Comparison of ENCODE assay signal across 38 cellular contexts in the genomic region with DNA sequence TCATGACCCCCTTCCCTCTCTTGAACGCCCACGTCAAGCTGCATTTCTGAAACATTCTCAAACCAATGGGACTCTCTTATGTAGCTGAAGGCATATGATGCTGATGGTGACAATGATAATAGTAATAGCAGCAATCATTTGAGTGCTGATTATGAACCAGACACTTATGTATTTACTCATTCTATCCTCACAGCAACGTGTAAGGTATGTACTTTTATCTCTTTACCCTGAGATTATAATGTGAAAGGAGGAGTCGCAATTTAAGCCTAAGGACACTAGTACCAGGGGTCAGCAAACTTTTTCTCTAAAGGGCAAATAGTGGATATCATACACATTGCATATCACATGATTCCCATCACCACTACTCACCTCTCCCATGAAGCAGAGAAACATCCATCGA.
"Had no signal": no experiment of that assay in that cellular context is flagged by ENCODE, and none has a peak within 500 bp of the region (broad histone marks: within the 10 kb centered on the region; RNA-seq: fewer than 3 reads in every experiment).

No MANE protein-coding gene starts in this region.

- H3K9me3 ChIP-seq: adrenal gland, ascending aorta, body of pancreas, breast epithelium had no signal

- H3K4me1 ChIP-seq: ascending aorta, body of pancreas, breast epithelium had no signal

- H3K4me3 Mint-ChIP-seq: activated naive CD4-positive, alpha-beta T cell treated with anti-CD3 and anti-CD28 coated beads for 36 hours; activated naive CD4-positive, alpha-beta T cell treated with anti-CD3 and anti-CD28 coated beads, Interleukin-2, amount 10 ng/mL, durations not matched to agents 7 days and 5 days; activated naive CD4-positive, alpha-beta T cell treated with anti-CD3 and anti-CD28 coated beads, Interleukin-2, amount 50 U/mL, for 24 hours; activated naive CD8-positive, alpha-beta T cell; activated naive CD8-positive, alpha-beta T cell treated with anti-CD3 and anti-CD28 coated beads for 36 hours; activated naive CD8-positive, alpha-beta T cell treated with anti-CD3 and anti-CD28 coated beads, Interleukin-2, amount 10 ng/mL, durations not matched to agents 7 days and 5 days; activated naive CD8-positive, alpha-beta T cell treated with anti-CD3 and anti-CD28 coated beads, Interleukin-2, amount 50 U/mL, for 24 hours; activated T-cell treated with anti-CD3 and anti-CD28 coated beads, Interleukin-2, amount 50 U/mL, for 24 hours; activated T-cell treated with anti-CD3 and anti-CD28 coated beads, Interleukin-2, amount 50 U/mL, for 4 hours; activated T-cell treated with anti-CD3 and anti-CD28 coated beads, Interleukin-2, amount 50 U/mL, for 72 hours; activated T-helper 1 cell treated with anti-CD3 and anti-CD28 coated beads, Interleukin-12 subunit alpha, Interleukin-12 subunit beta, Interleukin-2, Interleukin-4 antibody, amounts not matched to agents 30 ng/mL and 10 ng/mL and 1 ng/mL, durations not matched to agents 14 hours and 24 hours and 36 hours; activated T-helper 17 cell treated with anti-CD3 and anti-CD28 coated beads, Interleukin-2, amount 50 U/mL, for 72 hours; brain; central memory CD8-positive, alpha-beta T cell had no signal

- H3K27ac Mint-ChIP-seq: activated naive CD4-positive, alpha-beta T cell treated with anti-CD3 and anti-CD28 coated beads for 36 hours; activated naive CD4-positive, alpha-beta T cell treated with anti-CD3 and anti-CD28 coated beads, Interleukin-2, amount 10 ng/mL, durations not matched to agents 7 days and 5 days; activated naive CD4-positive, alpha-beta T cell treated with anti-CD3 and anti-CD28 coated beads, Interleukin-2, amount 50 U/mL, for 24 hours; activated naive CD4-positive, alpha-beta T cell treated with anti-CD3 and anti-CD28 coated beads, Interleukin-2, amount 50 U/mL, for 72 hours; activated naive CD8-positive, alpha-beta T cell; activated naive CD8-positive, alpha-beta T cell treated with anti-CD3 and anti-CD28 coated beads for 36 hours; activated naive CD8-positive, alpha-beta T cell treated with anti-CD3 and anti-CD28 coated beads, Interleukin-2, amount 10 ng/mL, durations not matched to agents 7 days and 5 days; activated naive CD8-positive, alpha-beta T cell treated with anti-CD3 and anti-CD28 coated beads, Interleukin-2, amount 50 U/mL, for 24 hours; activated T-cell treated with anti-CD3 and anti-CD28 coated beads, Interleukin-2, amount 50 U/mL, for 24 hours; activated T-cell treated with anti-CD3 and anti-CD28 coated beads, Interleukin-2, amount 50 U/mL, for 72 hours; activated T-helper 1 cell treated with anti-CD3 and anti-CD28 coated beads, Interleukin-12 subunit alpha, Interleukin-12 subunit beta, Interleukin-2, Interleukin-4 antibody, amounts not matched to agents 30 ng/mL and 10 ng/mL and 1 ng/mL, durations not matched to agents 14 hours and 24 hours and 36 hours; activated T-helper 17 cell treated with anti-CD3 and anti-CD28 coated beads, Interleukin-2, amount 50 U/mL, for 72 hours; activated T-helper 2 cell treated with anti-CD3 and anti-CD28 coated beads, Interferon-gamma antibody, Interleukin-2, Interleukin-4, amounts not matched to agents 10 μg/mL and 5 μg/mL and 100 μg/mL, durations not matched to agents 14 hours and 24 hours and 36 hours; brain had no signal

- H3K4me3 ChIP-seq: adrenal gland, ascending aorta, body of pancreas, breast epithelium, cardiac muscle cell had no signal

- H3K27me3 Mint-ChIP-seq: activated naive CD4-positive, alpha-beta T cell treated with anti-CD3 and anti-CD28 coated beads, Interleukin-2, amount 10 ng/mL, durations not matched to agents 7 days and 5 days; activated naive CD4-positive, alpha-beta T cell treated with anti-CD3 and anti-CD28 coated beads, Interleukin-2, amount 50 U/mL, for 24 hours; activated naive CD8-positive, alpha-beta T cell; activated naive CD8-positive, alpha-beta T cell treated with anti-CD3 and anti-CD28 coated beads for 36 hours; activated naive CD8-positive, alpha-beta T cell treated with anti-CD3 and anti-CD28 coated beads, Interleukin-2, amount 10 ng/mL, durations not matched to agents 7 days and 5 days; activated naive CD8-positive, alpha-beta T cell treated with anti-CD3 and anti-CD28 coated beads, Interleukin-2, amount 50 U/mL, for 24 hours; activated T-cell treated with anti-CD3 and anti-CD28 coated beads, Interleukin-2, amount 50 U/mL, for 24 hours; activated T-helper 17 cell treated with anti-CD3 and anti-CD28 coated beads, Interleukin-2, amount 50 U/mL, for 72 hours; brain; central memory CD8-positive, alpha-beta T cell had no signal

- H3K27me3 ChIP-seq: adrenal gland, ascending aorta, body of pancreas, brain microvascular endothelial cell, breast epithelium, cardiac muscle cell had no signal

- H3K9me3 Mint-ChIP-seq: activated naive CD4-positive, alpha-beta T cell treated with anti-CD3 and anti-CD28 coated beads for 36 hours; activated naive CD4-positive, alpha-beta T cell treated with anti-CD3 and anti-CD28 coated beads, Interleukin-2, amount 10 ng/mL, durations not matched to agents 7 days and 5 days; activated naive CD4-positive, alpha-beta T cell treated with anti-CD3 and anti-CD28 coated beads, Interleukin-2, amount 50 U/mL, for 24 hours; activated naive CD4-positive, alpha-beta T cell treated with anti-CD3 and anti-CD28 coated beads, Interleukin-2, amount 50 U/mL, for 72 hours; activated naive CD8-positive, alpha-beta T cell treated with anti-CD3 and anti-CD28 coated beads for 36 hours; activated naive CD8-positive, alpha-beta T cell treated with anti-CD3 and anti-CD28 coated beads, Interleukin-2, amount 10 ng/mL, durations not matched to agents 7 days and 5 days; activated naive CD8-positive, alpha-beta T cell treated with anti-CD3 and anti-CD28 coated beads, Interleukin-2, amount 50 U/mL, for 24 hours; activated T-cell treated with anti-CD3 and anti-CD28 coated beads, Interleukin-2, amount 50 U/mL, for 24 hours; activated T-cell treated with anti-CD3 and anti-CD28 coated beads, Interleukin-2, amount 50 U/mL, for 4 hours; activated T-cell treated with anti-CD3 and anti-CD28 coated beads, Interleukin-2, amount 50 U/mL, for 72 hours; activated T-helper 1 cell treated with anti-CD3 and anti-CD28 coated beads, Interleukin-12 subunit alpha, Interleukin-12 subunit beta, Interleukin-2, Interleukin-4 antibody, amounts not matched to agents 30 ng/mL and 10 ng/mL and 1 ng/mL, durations not matched to agents 14 hours and 24 hours and 36 hours; activated T-helper 17 cell treated with anti-CD3 and anti-CD28 coated beads, Interleukin-2, amount 50 U/mL, for 72 hours; activated T-helper 2 cell treated with anti-CD3 and anti-CD28 coated beads, Interferon-gamma antibody, Interleukin-2, Interleukin-4, amounts not matched to agents 10 μg/mL and 5 μg/mL and 100 μg/mL, durations not matched to agents 14 hours and 24 hours and 36 hours; brain; central memory CD8-positive, alpha-beta T cell had no signal

- H3K27ac ChIP-seq: adrenal gland, ascending aorta, body of pancreas, brain microvascular endothelial cell, breast epithelium, cardiac muscle cell had no signal

- DNase-seq: activated effector memory CD4-positive, alpha-beta T cell treated with anti-CD3 and anti-CD28 coated beads, Interleukin-2, amount 50 U/mL, for 16 hours; activated effector memory CD4-positive, alpha-beta T cell treated with Interleukin-2 at 50 U/mL for 16 hours; activated gamma-delta T cell; activated gamma-delta T cell treated with Interleukin-2 at 50 U/mL for 16 hours; activated naive CD4-positive, alpha-beta T cell; activated naive CD4-positive, alpha-beta T cell treated with anti-CD3 and anti-CD28 coated beads for 36 hours; activated naive CD4-positive, alpha-beta T cell treated with anti-CD3 and anti-CD28 coated beads, Interleukin-2, amount 10 ng/mL, durations not matched to agents 7 days and 5 days; activated naive CD4-positive, alpha-beta T cell treated with anti-CD3 and anti-CD28 coated beads, Interleukin-2, amount 50 U/mL, for 16 hours; activated naive CD4-positive, alpha-beta T cell treated with Interleukin-2 at 50 U/mL for 16 hours; activated naive CD8-positive, alpha-beta T cell treated with anti-CD3 and anti-CD28 coated beads for 36 hours; activated naive CD8-positive, alpha-beta T cell treated with anti-CD3 and anti-CD28 coated beads, Interleukin-2, amount 10 ng/mL, durations not matched to agents 7 days and 5 days; activated naive CD8-positive, alpha-beta T cell treated with anti-CD3 and anti-CD28 coated beads, Interleukin-2, amount 50 U/mL, for 24 hours; activated T-cell treated with anti-CD3 and anti-CD28 coated beads, Interleukin-2, amount 50 U/mL, for 1 hour; activated T-cell treated with anti-CD3 and anti-CD28 coated beads, Interleukin-2, amount 50 U/mL, for 24 hours; activated T-cell treated with anti-CD3 and anti-CD28 coated beads, Interleukin-2, amount 50 U/mL, for 4 hours; activated T-cell treated with anti-CD3 and anti-CD28 coated beads, Interleukin-2, amount 50 U/mL, for 48 hours; activated T-cell treated with anti-CD3 and anti-CD28 coated beads, Interleukin-2, amount 50 U/mL, for 72 hours; adrenal gland; amniotic stem cell; amygdala; anterior cingulate cortex; aorta; body of pancreas; brain microvascular endothelial cell; caudate nucleus; central memory CD4-positive, alpha-beta T cell; cerebellar nuclear complex had no signal
